8 cellular contexts compared by ENCODE assay signal in genomic region chr5:177471610-177472356, GRCh38. TPM values are rescaled to one million over a fixed set of nuclear protein-coding genes. Genes with fewer than 3 reads are reported as not detected.
DNase-seq lines count a peak whose midpoint lies in the region; ATAC-seq and TF ChIP-seq lines count a peak whose summit lies in the region.

No MANE protein-coding gene starts in this region.

- H3K27ac ChIP-seq in breast epithelium (peak overlapping the region in 1 of 2 donors; percentile 77), mesendoderm (ENCODE audit: low read depth, low read length) (no peak overlapping the region), upper lobe of right lung (no peak overlapping the region)

- H3K36me3 ChIP-seq in breast epithelium (no peaks in the 10 kb centered on the region), mesendoderm (ENCODE audit: control insufficient read depth, insufficient read depth, low read length) (peaks cover 9% of the 10 kb centered on the region), upper lobe of right lung (peaks cover 3% of the 10 kb centered on the region)

- peak overlapping the region; percentile 72 for H3K4me2 ChIP-seq in mesendoderm (ENCODE audit: low read length)

- H2AK5ac ChIP-seq in mesendoderm (ENCODE audit: low read length) = no peak overlapping the region

- peaks cover 8% of the 10 kb centered on the region for H3K27me3 Mint-ChIP-seq in activated T-cell treated with anti-CD3 and anti-CD28 coated beads, Interleukin-2, amount 50 U/mL, for 4 hours (ENCODE audit: low read depth)

- ATAC-seq in activated T-cell treated with anti-CD3 and anti-CD28 coated beads, Interleukin-2, amount 50 U/mL, for 4 hours = peak; percentile 8 to 51
- no peak for ATAC-seq in upper lobe of right lung
- ATAC-seq in HG03280 (IDR thresholded peaks at IDR 0.05; ENCODE audit: unreplicated experiment) = no peak
- ATAC-seq in HG03175 (IDR thresholded peaks at IDR 0.05; ENCODE audit: unreplicated experiment) = no peak
- ATAC-seq in GM19455 (IDR thresholded peaks at IDR 0.05; ENCODE audit: unreplicated experiment) = no peak

- H3K9me3 ChIP-seq in breast epithelium = no peaks in the 10 kb centered on the region
- H3K9me3 ChIP-seq in upper lobe of right lung = no peaks in the 10 kb centered on the region

- peaks cover 26% of the 10 kb centered on the region for H3K79me1 ChIP-seq in mesendoderm (ENCODE audit: low read length)

- no peak for DNase-seq in activated T-cell treated with anti-CD3 and anti-CD28 coated beads, Interleukin-2, amount 50 U/mL, for 4 hours
- DNase-seq in activated T-cell treated with anti-CD3 and anti-CD28 coated beads, Interleukin-2, amount 50 U/mL, for 1 hour = no peak
- DNase-seq in breast epithelium (ENCODE audit: low spot score in 2 of 2) = no peak
- DNase-seq in mesendoderm = no peak
- peak; percentile 63 for DNase-seq in upper lobe of right lung

- no peak overlapping the region for H2BK15ac ChIP-seq in mesendoderm (replicated peaks; ENCODE audit: low read depth)

- no peak overlapping the region for H4K8ac ChIP-seq in mesendoderm (ENCODE audit: low read depth, low read length)

- peak overlapping the region; percentile 97 for H3K56ac ChIP-seq in mesendoderm (ENCODE audit: low read length)

- no peaks in the 10 kb centered on the region for H3K27me3 ChIP-seq in breast epithelium
- no peaks in the 10 kb centered on the region for H3K27me3 ChIP-seq in mesendoderm (ENCODE audit: insufficient read depth, low read length, poor library complexity)
- no peaks in the 10 kb centered on the region for H3K27me3 ChIP-seq in upper lobe of right lung

- no peaks in the 10 kb centered on the region for H3K36me3 Mint-ChIP-seq in activated T-cell treated with anti-CD3 and anti-CD28 coated beads, Interleukin-2, amount 50 U/mL, for 4 hours (ENCODE audit: insufficient read depth)

- peaks cover 24% of the 10 kb centered on the region for H3K4me1 Mint-ChIP-seq in activated T-cell treated with anti-CD3 and anti-CD28 coated beads, Interleukin-2, amount 50 U/mL, for 4 hours (ENCODE audit: low read depth)

- H2BK120ac ChIP-seq in mesendoderm (ENCODE audit: low read depth, low read length) = no peak overlapping the region

- intact Hi-C loops in breast epithelium (cut with DNase I; ENCODE audit: low total_unique reads) = no loop called here
- intact Hi-C loops in upper lobe of right lung (cut with DNase I) = no loop called here

- no peak overlapping the region for H3K4ac ChIP-seq in mesendoderm (ENCODE audit: low read depth, low read length)

- peak overlapping the region; percentile 52 for H3K4me3 Mint-ChIP-seq in activated T-cell treated with anti-CD3 and anti-CD28 coated beads, Interleukin-2, amount 50 U/mL, for 4 hours

- no peaks in the 10 kb centered on the region for H3K9me3 Mint-ChIP-seq in activated T-cell treated with anti-CD3 and anti-CD28 coated beads, Interleukin-2, amount 50 U/mL, for 4 hours

- peak overlapping the region; percentile 59 for H3K23ac ChIP-seq in mesendoderm (ENCODE audit: low read length)

- H2BK5ac ChIP-seq in mesendoderm (ENCODE audit: low read length) = no peak overlapping the region

- H3K4me3 ChIP-seq in breast epithelium (peak overlapping the region; percentile 81 to 96 (median 81)), mesendoderm (ENCODE audit: low read length) (peak overlapping the region; percentile 78), upper lobe of right lung (peak overlapping the region; percentile 69)

- no peak for TF ChIP-seq POLR2A in breast epithelium (IDR thresholded peaks at IDR 0.05)

- peaks cover 45% of the 10 kb centered on the region for H3K79me2 ChIP-seq in mesendoderm (ENCODE audit: control insufficient read depth, insufficient read depth, low read length)

- peaks cover 8 to 14% of the 10 kb centered on the region in 2 donors for H3K4me1 ChIP-seq in breast epithelium
- H3K4me1 ChIP-seq in mesendoderm (ENCODE audit: control insufficient read depth, low read depth, low read length) = peaks cover 26% of the 10 kb centered on the region
- peaks cover 10% of the 10 kb centered on the region for H3K4me1 ChIP-seq in upper lobe of right lung

- H4K5ac ChIP-seq in mesendoderm (ENCODE audit: low read length) = no peak overlapping the region

- no CpG with 5 or more reads among the region's 14 CpGs for WGBS in mesendoderm (ENCODE audit: extremely low coverage, insufficient coverage, low lambda C conversion rate)

- no peak for TF ChIP-seq CTCF in breast epithelium (IDR thresholded peaks at IDR 0.05)
- TF ChIP-seq CTCF in upper lobe of right lung (IDR thresholded peaks at IDR 0.05) = no peak

- H3K9ac ChIP-seq in mesendoderm (ENCODE audit: low read length) = peak overlapping the region; percentile 94

- H3K18ac ChIP-seq in mesendoderm (ENCODE audit: low read length) = peak overlapping the region; percentile 94

RNA-seq across cellular contexts. Expression of gene DBN1, which starts 1.7 kb away (rescaled TPM):
- total RNA-seq in activated T-cell treated with anti-CD3 and anti-CD28 coated beads, Interleukin-2, amount 50 U/mL, for 4 hours = 10 to 100 TPM; 16.6 to 48.5 (median 21.6) TPM
- total RNA-seq in breast epithelium (10 to 100 TPM; 30.7 to 94.6 (median 61.3) TPM), upper lobe of right lung (34.6 TPM)
- 305 TPM for polyA plus RNA-seq in mesendoderm (2013, experiment 1 of 2)
- polyA plus RNA-seq in mesendoderm (2013, experiment 2 of 2) = 309 TPM

RNA-seq across cellular contexts. Expression of gene PRR7, which starts 25.2 kb away (rescaled TPM):
- total RNA-seq in activated T-cell treated with anti-CD3 and anti-CD28 coated beads, Interleukin-2, amount 50 U/mL, for 4 hours = 10 to 100 TPM; 11.7 to 19.8 (median 14.2) TPM
- total RNA-seq in breast epithelium (1 to 10 TPM in 2 of 3 donors, under 1 TPM in 1; 0.48 to 2.0 (median 1.3) TPM), upper lobe of right lung (2.1 TPM)
- 2.6 TPM for polyA plus RNA-seq in mesendoderm (2013, experiment 1 of 2)
- 2.9 TPM for polyA plus RNA-seq in mesendoderm (2013, experiment 2 of 2)

RNA-seq across cellular contexts. Expression of gene PDLIM7, which starts 25.6 kb away (rescaled TPM):
- 10 to 100 TPM; 18.0 to 22.1 (median 19.0) TPM for total RNA-seq in activated T-cell treated with anti-CD3 and anti-CD28 coated beads, Interleukin-2, amount 50 U/mL, for 4 hours
- 10 to 100 TPM; 17.1 to 61.9 (median 42.6) TPM for total RNA-seq in breast epithelium
- 117 TPM for polyA plus RNA-seq in mesendoderm (2013, experiment 1 of 2)
- 119 TPM for polyA plus RNA-seq in mesendoderm (2013, experiment 2 of 2)
- total RNA-seq in upper lobe of right lung = 59.1 TPM

RNA-seq across cellular contexts. Expression of gene DOK3, which starts 37.8 kb away (rescaled TPM):
- 1 to 10 TPM; 8.2 to 9.2 (median 8.7) TPM for total RNA-seq in activated T-cell treated with anti-CD3 and anti-CD28 coated beads, Interleukin-2, amount 50 U/mL, for 4 hours
- 1 to 10 TPM; 1.6 to 7.2 (median 6.6) TPM for total RNA-seq in breast epithelium
- 8.2 TPM for polyA plus RNA-seq in mesendoderm (2013, experiment 1 of 2)
- polyA plus RNA-seq in mesendoderm (2013, experiment 2 of 2) = 7.6 TPM
- 45.6 TPM for total RNA-seq in upper lobe of right lung

RNA-seq across cellular contexts. Expression of gene DDX41, which starts 45.0 kb away (rescaled TPM):
- 100 to 1,000 TPM; 203 to 220 (median 207) TPM for total RNA-seq in activated T-cell treated with anti-CD3 and anti-CD28 coated beads, Interleukin-2, amount 50 U/mL, for 4 hours
- total RNA-seq in breast epithelium = 100 to 1,000 TPM in 2 of 3 donors, 10 to 100 TPM in 1; 76.0 to 110 (median 103) TPM
- polyA plus RNA-seq in mesendoderm (2013, experiment 1 of 2) = 74.4 TPM
- polyA plus RNA-seq in mesendoderm (2013, experiment 2 of 2) = 72.2 TPM
- 61.6 TPM for total RNA-seq in upper lobe of right lung

Comparison
In these comparisons a context has a peak if more than half of its experiments do, and no peak if none do; other contexts are left out.
1. ATAC-seq: peak in activated T-cell treated with anti-CD3 and anti-CD28 coated beads, Interleukin-2, amount 50 U/mL, for 4 hours (2 of 2); none in upper lobe of right lung (single experiment), HG03280 (single experiment), HG03175 (single experiment) and GM19455 (single experiment).
2. Peak in every context shown above with its lines, with median percentiles within 50 percentile points of each other: H3K4me3 ChIP-seq.